Comparison of ENCODE assay signal across 8 cellular contexts in genomic region chr7:44985900-44986217, GRCh38. TPM values are rescaled to one million over a fixed set of nuclear protein-coding genes. Genes with fewer than 3 reads are reported as not detected.
DNase-seq lines count a peak whose midpoint lies in the region; ATAC-seq, FAIRE-seq and TF ChIP-seq lines count a peak whose summit lies in the region.

No MANE protein-coding gene starts in this region.

- peaks cover 5 to 28% (median 24%) of the 10 kb centered on the region in 4 donors for H3K36me3 ChIP-seq in liver (ENCODE audit: control insufficient read depth in 4 of 4, insufficient read depth in 3 of 4, low read depth in 1 of 4, low read length in 3 of 4)
- no peaks in the 10 kb centered on the region for H3K36me3 ChIP-seq in HepG2 (replicated peaks in 1 of 2; ENCODE audit: control insufficient read depth in 1 of 2, insufficient read depth in 2 of 2, low read length in 2 of 2)
- H3K36me3 ChIP-seq in mucosa of rectum (ENCODE audit: control insufficient read depth in 2 of 2, insufficient read depth in 2 of 2, low read length in 2 of 2) = peaks cover 24 to 38% of the 10 kb centered on the region in 2 donors

- TF ChIP-seq EP300 in HepG2 (IDR thresholded peaks at IDR 0.05; ENCODE audit: low read depth in 2 of 2, low read length in 2 of 2) (no peak), HepG2 (CRISPR knock-in tag; IDR thresholded peaks at IDR 0.05; ENCODE audit: borderline replicate concordance) (no peak)

- H2AFZ ChIP-seq in HepG2 (ENCODE audit: low read length) = no peak overlapping the region

- no peaks in the 10 kb centered on the region for H3K79me2 ChIP-seq in HepG2 (ENCODE audit: insufficient read depth, low read length)

- DNase-seq in HepG2 (ENCODE audit: low spot score) = no peak
- DNase-seq in caudate nucleus (lab: John Stamatoyannopoulos, UW) = no peak
- DNase-seq in NCI-H1417 (lab: John Stamatoyannopoulos, UW) = no peak
- DNase-seq in germinal center (ENCODE audit: low spot score) = no peak
- DNase-seq in HCEC 1CT = no peak

- H3K9ac ChIP-seq in liver (ENCODE audit: low read depth in 1 of 2, low read length in 2 of 2) (peak overlapping the region in 1 of 2 donors; percentile 65), HepG2 (ENCODE audit: insufficient read depth, low read depth, low read length) (no peak overlapping the region), mucosa of rectum (ENCODE audit: low read depth in 1 of 2, low read length in 2 of 2) (peak overlapping the region; percentile 83 to 100)

- TF ChIP-seq POLR2A in HepG2 (IDR thresholded peaks at IDR 0.05; ENCODE audit: insufficient read depth in 1 of 2, low read depth in 2 of 2, low read length in 2 of 2) = no peak

- no peak for ATAC-seq in HepG2
- ATAC-seq in GM18502 (IDR thresholded peaks at IDR 0.05; ENCODE audit: poor library complexity, unreplicated experiment) = no peak

- intact Hi-C loops in HepG2 (cut with micrococcal nuclease; ENCODE audit: unreplicated experiment) = no loop called here

- TF ChIP-seq RAD21 in liver (IDR thresholded peaks at IDR 0.05) (no peak), HepG2 (CRISPR knock-in tag; IDR thresholded peaks at IDR 0.05) (no peak)

- FAIRE-seq in HepG2 (lab: Jason Lieb, UNC) = no peak

- WGBS in liver = 56% methylated on average over 8 of the region's 8 CpGs
- 40% methylated on average over 6 of the region's 8 CpGs for WGBS in HepG2 (ENCODE audit: low lambda C conversion rate)

- in situ Hi-C loops in HepG2 (cut with HindIII; ENCODE audit: extremely low pct_ligation_motif_present, low pct_unique_long_range_greater_than_20kb) = no loop called here

- H4K20me1 ChIP-seq in HepG2 (ENCODE audit: insufficient read depth, low read length) = no peaks in the 10 kb centered on the region

- POLR2A ChIA-PET in HepG2 (lab: Yijun Ruan, JAX) = no interaction called here

- H3K27ac ChIP-seq in liver (ENCODE audit: low read depth in 1 of 2, low read length in 2 of 2) (peak overlapping the region; percentile 94 to 98), HepG2 (ENCODE audit: extremely low read length, insufficient read depth, low read length) (no peak overlapping the region), caudate nucleus (ENCODE audit: low read depth, low read length) (peak overlapping the region; percentile 92), mucosa of rectum (ENCODE audit: low read depth in 2 of 2, low read length in 2 of 2) (peak overlapping the region; percentile 92 to 98)

- TF ChIP-seq CTCF in liver (IDR thresholded peaks at IDR 0.05; ENCODE audit: low read depth, low read length, missing input control) (no peak), HepG2 (CRISPR knock-in tag; IDR thresholded peaks at IDR 0.05) (no peak)

- CTCF ChIA-PET in HepG2 (lab: Yijun Ruan, JAX; ENCODE audit: low intra/inter-chr PET ratio, low total read pairs) = no interaction called here

- H3K9me3 ChIP-seq in liver (ENCODE audit: control insufficient read depth in 4 of 4, low read length in 3 of 4) (no peaks in the 10 kb centered on the region), HepG2 (ENCODE audit: low read length) (no peaks in the 10 kb centered on the region), mucosa of rectum (ENCODE audit: control insufficient read depth in 2 of 2, low read length in 2 of 2) (no peaks in the 10 kb centered on the region)

- no TSS peak for BruUV-seq in HepG2 (replicated peaks; lab: Mats Ljungman, UMichigan)

- H3K4me2 ChIP-seq in HepG2 (ENCODE audit: low read depth, low read length) = no peak overlapping the region

- H3K27me3 ChIP-seq in liver (ENCODE audit: control insufficient read depth in 4 of 4, insufficient read depth in 4 of 4, low read length in 3 of 4) = no peaks in the 10 kb centered on the region
- no peaks in the 10 kb centered on the region for H3K27me3 ChIP-seq in HepG2 (ENCODE audit: control insufficient read depth in 1 of 2, insufficient read depth in 2 of 2, low read length in 2 of 2)
- H3K27me3 ChIP-seq in mucosa of rectum (ENCODE audit: control insufficient read depth in 2 of 2, insufficient read depth in 2 of 2, low read length in 2 of 2) = no peaks in the 10 kb centered on the region

- H3K4me1 ChIP-seq in liver (ENCODE audit: control insufficient read depth in 4 of 4, insufficient read depth in 4 of 4, low read length in 3 of 4) (peaks cover 0 to 7% (median 2%) of the 10 kb centered on the region in 4 donors), HepG2 (ENCODE audit: insufficient read depth, low read length) (peaks cover 21% of the 10 kb centered on the region), mucosa of rectum (ENCODE audit: control insufficient read depth in 2 of 2, insufficient read depth in 2 of 2, low read length in 2 of 2) (peaks cover 13 to 14% of the 10 kb centered on the region in 2 donors)

- H3K4me3 ChIP-seq in liver (ENCODE audit: low read depth in 1 of 3, low read length in 3 of 3) (peak overlapping the region; percentile 47 to 83 (median 72)), HepG2 (replicated peaks in 1 of 3; ENCODE audit: insufficient read depth in 1 of 3, low read depth in 2 of 3, low read length in 3 of 3) (no peak overlapping the region), mucosa of rectum (ENCODE audit: low read length in 2 of 2) (peak overlapping the region; percentile 75 to 93)

TF ChIP-seq in liver, 16 proteins besides CTCF, POLR2A, EP300 and RAD21 (continues in another document):
- TF ChIP-seq SP1 (IDR thresholded peaks at IDR 0.05) = no peak

TF ChIP-seq in HepG2, 621 proteins besides CTCF, POLR2A, EP300 and RAD21 (continues in another document):
- TF ChIP-seq MLLT10 (CRISPR knock-in tag; IDR thresholded peaks at IDR 0.05) (no peak), ZNF10 (CRISPR knock-in tag; IDR thresholded peaks at IDR 0.05; ENCODE audit: borderline replicate concordance, low read depth) (no peak), CC2D1A (CRISPR knock-in tag; IDR thresholded peaks at IDR 0.05) (no peak)

RNA-seq across cellular contexts. Expression of gene MYO1G, which starts 7.0 kb away (rescaled TPM):
- total RNA-seq in liver (1 to 10 TPM; 3.1 to 3.9 TPM), HepG2 (2016; rRNA removed; fragmentation: Illumina TruSeq; extraction: Trizol) (0.28 and 0.29 TPM in 2 replicates)
- polyA plus RNA-seq in liver (1 to 10 TPM in 1 of 2 donors, under 1 TPM in 1; 0.56 to 1.1 TPM), HepG2 (2011; rRNA removed) (1.1 and 2.4 TPM in 2 replicates)
- 0.09 TPM in 1 of 2 replicates, not detected in the other for total RNA-seq in HepG2 (2016; cell fraction: cytosol; rRNA removed; fragmentation: Illumina TruSeq; extraction: Trizol; ENCODE audit: low read depth)
- 0.12 and 0.22 TPM in 2 replicates for total RNA-seq in HepG2 (2016; cell fraction: insoluble cytoplasmic fraction; rRNA removed; fragmentation: Illumina TruSeq; extraction: Trizol)
- total RNA-seq in HepG2 (2016; cell fraction: membrane; rRNA removed; fragmentation: Illumina TruSeq; extraction: Trizol) = not detected in 2 replicates
- total RNA-seq in HepG2 (2016; cell fraction: nucleus; rRNA removed; fragmentation: Illumina TruSeq; extraction: Trizol) = 0.28 TPM in 1 of 2 replicates, not detected in the other
- 0.71 and 1.2 TPM in 2 replicates for polyA plus RNA-seq in HepG2 (2011; cell fraction: cytosol; rRNA removed)
- polyA plus RNA-seq in HepG2 (2011; cell fraction: nucleus; rRNA removed) = 3.8 and 5.7 TPM in 2 replicates
- 0.44 and 1.2 TPM in 2 replicates for polyA plus RNA-seq in HepG2 (2012)
- not detected in 2 replicates for polyA plus RNA-seq in HepG2 (2016; cell fraction: cytosol; fragmentation: Illumina TruSeq; extraction: Trizol; ENCODE audit: low read depth)
- polyA plus RNA-seq in HepG2 (2016; cell fraction: insoluble cytoplasmic fraction; fragmentation: Illumina TruSeq; extraction: Trizol; ENCODE audit: low read depth) = 0.15 and 0.21 TPM in 2 replicates
- 0.08 TPM in 1 of 2 replicates, not detected in the other for polyA plus RNA-seq in HepG2 (2016; cell fraction: membrane; fragmentation: Illumina TruSeq; extraction: Trizol; ENCODE audit: low read depth)
- polyA plus RNA-seq in HepG2 (2016; cell fraction: nucleus; fragmentation: Illumina TruSeq; extraction: Trizol; ENCODE audit: insufficient read depth, low read depth) = 0.31 and 0.44 TPM in 2 replicates
- 1.7 and 89.4 TPM in 2 replicates for polyA minus RNA-seq in HepG2 (2011; rRNA and poly(A)+ RNA removed; ENCODE audit: low replicate concordance)
- 0.70 and 1.2 TPM in 2 replicates for polyA minus RNA-seq in HepG2 (2011; cell fraction: cytosol; rRNA and poly(A)+ RNA removed)
- polyA minus RNA-seq in HepG2 (2011; cell fraction: nucleus; rRNA and poly(A)+ RNA removed) = 1.4 and 2.6 TPM in 2 replicates

RNA-seq across cellular contexts. Expression of gene CCM2, which starts 14.1 kb away (rescaled TPM):
- total RNA-seq in liver (10 to 100 TPM; 26.3 to 48.4 TPM), HepG2 (2016; rRNA removed; fragmentation: Illumina TruSeq; extraction: Trizol) (14.2 and 15.8 TPM in 2 replicates)
- polyA plus RNA-seq in liver (10 to 100 TPM; 46.6 to 65.0 TPM), HepG2 (2011; rRNA removed) (13.7 and 20.8 TPM in 2 replicates)
- 18.2 and 19.1 TPM in 2 replicates for total RNA-seq in HepG2 (2016; cell fraction: cytosol; rRNA removed; fragmentation: Illumina TruSeq; extraction: Trizol; ENCODE audit: low read depth)
- 12.5 and 16.6 TPM in 2 replicates for total RNA-seq in HepG2 (2016; cell fraction: insoluble cytoplasmic fraction; rRNA removed; fragmentation: Illumina TruSeq; extraction: Trizol)
- total RNA-seq in HepG2 (2016; cell fraction: membrane; rRNA removed; fragmentation: Illumina TruSeq; extraction: Trizol) = 37.4 and 37.5 TPM in 2 replicates
- total RNA-seq in HepG2 (2016; cell fraction: nucleus; rRNA removed; fragmentation: Illumina TruSeq; extraction: Trizol) = 9.5 and 10.1 TPM in 2 replicates
- polyA plus RNA-seq in HepG2 (2011; cell fraction: cytosol; rRNA removed) = 13.4 and 18.8 TPM in 2 replicates
- polyA plus RNA-seq in HepG2 (2011; cell fraction: nucleus; rRNA removed) = 21.0 and 23.0 TPM in 2 replicates
- 10.2 and 13.2 TPM in 2 replicates for polyA plus RNA-seq in HepG2 (2012)
- polyA plus RNA-seq in HepG2 (2016; cell fraction: cytosol; fragmentation: Illumina TruSeq; extraction: Trizol; ENCODE audit: low read depth) = 25.8 and 27.8 TPM in 2 replicates
- 14.5 and 18.7 TPM in 2 replicates for polyA plus RNA-seq in HepG2 (2016; cell fraction: insoluble cytoplasmic fraction; fragmentation: Illumina TruSeq; extraction: Trizol; ENCODE audit: low read depth)
- polyA plus RNA-seq in HepG2 (2016; cell fraction: membrane; fragmentation: Illumina TruSeq; extraction: Trizol; ENCODE audit: low read depth) = 34.2 and 39.7 TPM in 2 replicates
- 20.6 and 22.6 TPM in 2 replicates for polyA plus RNA-seq in HepG2 (2016; cell fraction: nucleus; fragmentation: Illumina TruSeq; extraction: Trizol; ENCODE audit: insufficient read depth, low read depth)
- polyA minus RNA-seq in HepG2 (2011; rRNA and poly(A)+ RNA removed; ENCODE audit: low replicate concordance) = 18.9 and 30.7 TPM in 2 replicates
- polyA minus RNA-seq in HepG2 (2011; cell fraction: cytosol; rRNA and poly(A)+ RNA removed) = 8.0 and 10.6 TPM in 2 replicates
- polyA minus RNA-seq in HepG2 (2011; cell fraction: nucleus; rRNA and poly(A)+ RNA removed) = 3.9 and 8.0 TPM in 2 replicates

Comparison
In these comparisons a context has a peak if more than half of its experiments do, and no peak if none do; other contexts are left out.
1. H3K4me3 ChIP-seq: peak in liver (3 of 3) and mucosa of rectum (2 of 2); none in HepG2 (0 of 3).